Comparison of ENCODE assay signal across 14 cellular contexts in genomic region chr19:40502647-40503046, GRCh38. TPM values are rescaled to one million over a fixed set of nuclear protein-coding genes. Genes with fewer than 3 reads are reported as not detected.
DNase-seq lines count a peak whose midpoint lies in the region; ATAC-seq, FAIRE-seq and TF ChIP-seq lines count a peak whose summit lies in the region.
"Had no signal": no experiment of that assay in that cellular context is flagged by ENCODE, and none has a peak within 500 bp of the region (broad histone marks: within the 10 kb centered on the region; RNA-seq: fewer than 3 reads in every experiment).

No MANE protein-coding gene starts in this region.

- no peak for FAIRE-seq in H54 (lab: Jason Lieb, UNC)

- no peak overlapping the region for H3K27ac Mint-ChIP-seq in activated T-cell treated with anti-CD3 and anti-CD28 coated beads, Interleukin-2, amount 50 U/mL, for 72 hours
- H3K27ac Mint-ChIP-seq: activated T-helper 2 cell treated with anti-CD3 and anti-CD28 coated beads, Interferon-gamma antibody, Interleukin-2, Interleukin-4, amounts not matched to agents 10 μg/mL and 5 μg/mL and 100 μg/mL, durations not matched to agents 14 hours and 24 hours and 36 hours had no signal

- H3K36me3 Mint-ChIP-seq in activated T-cell treated with anti-CD3 and anti-CD28 coated beads, Interleukin-2, amount 50 U/mL, for 72 hours (ENCODE audit: insufficient read depth in 2 of 2) = no peaks in the 10 kb centered on the region

- DNase-seq in H54 (ENCODE audit: insufficient read length, low spot score) = peak; percentile 64
- DNase-seq in SK-N-DZ (ENCODE audit: low spot score) = peak; percentile 55
- DNase-seq in fibroblast of villous mesenchyme (ENCODE audit: low read depth) = no peak
- DNase-seq in activated T-cell treated with anti-CD3 and anti-CD28 coated beads, Interleukin-2, amount 50 U/mL, for 72 hours = no peak
- DNase-seq in NCI-H2171 treated with DMSO at 0.1 percent for 48 hours (lab: John Stamatoyannopoulos, UW) = no peak
- DNase-seq: activated CD4-positive, alpha-beta T cell treated with anti-CD3 and anti-CD28 coated beads for 48 hours; NCI-H774; stimulated activated naive CD4-positive, alpha-beta T cell had no signal

- TF ChIP-seq CTCF in 22Rv1 (IDR thresholded peaks at IDR 0.05) = 0 out of 2 replicates have a peak, but pooled peaks have one; percentile 8
- peak; percentile 12 for TF ChIP-seq CTCF in fibroblast of villous mesenchyme (IDR thresholded peaks at IDR 0.05; ENCODE audit: insufficient read depth, low read depth, low read length)

- TF ChIP-seq POLR2A in H54 (IDR thresholded peaks at IDR 0.05; ENCODE audit: low read depth, low read length) (no peak), GM18505 (IDR thresholded peaks at IDR 0.05; ENCODE audit: borderline replicate concordance, extremely low read depth, insufficient read depth, insufficient read length) (no peak)

- H3K4me1 Mint-ChIP-seq in activated T-cell treated with anti-CD3 and anti-CD28 coated beads, Interleukin-2, amount 50 U/mL, for 72 hours (ENCODE audit: low read depth) = no peaks in the 10 kb centered on the region

- H3K4me3 ChIP-seq in fibroblast of villous mesenchyme (ENCODE audit: low read depth, low read length) = no peak overlapping the region
- H3K4me3 ChIP-seq: esophagus muscularis mucosa had no signal

- H3K27me3 Mint-ChIP-seq in activated T-cell treated with anti-CD3 and anti-CD28 coated beads, Interleukin-2, amount 50 U/mL, for 72 hours (ENCODE audit: low read depth) = peaks cover 8% of the 10 kb centered on the region

- no peak overlapping the region for H3K4me3 Mint-ChIP-seq in activated T-cell treated with anti-CD3 and anti-CD28 coated beads, Interleukin-2, amount 50 U/mL, for 72 hours

- no peaks in the 10 kb centered on the region for H3K9me3 Mint-ChIP-seq in activated T-cell treated with anti-CD3 and anti-CD28 coated beads, Interleukin-2, amount 50 U/mL, for 72 hours
- H3K9me3 Mint-ChIP-seq: activated T-helper 2 cell treated with anti-CD3 and anti-CD28 coated beads, Interferon-gamma antibody, Interleukin-2, Interleukin-4, amounts not matched to agents 10 μg/mL and 5 μg/mL and 100 μg/mL, durations not matched to agents 14 hours and 24 hours and 36 hours had no signal

- H3K27ac ChIP-seq in 22Rv1 = no peak overlapping the region
- H3K27ac ChIP-seq: esophagus muscularis mucosa, HL-60 had no signal

- ATAC-seq in GM18505 (IDR thresholded peaks at IDR 0.05; ENCODE audit: unreplicated experiment) = no peak
- no peak for ATAC-seq in activated T-cell treated with anti-CD3 and anti-CD28 coated beads, Interleukin-2, amount 50 U/mL, for 72 hours (replicated peaks in 1 of 2)
- ATAC-seq in GM19463 (IDR thresholded peaks at IDR 0.05; ENCODE audit: unreplicated experiment) = no peak

RNA-seq across cellular contexts. Expression of gene SPTBN4, which starts 35.8 kb away (rescaled TPM):
- polyA plus RNA-seq in SK-N-DZ (2014; cell fraction: cytosol; rRNA removed) = 10.5 and 15.3 TPM in 2 replicates
- polyA plus RNA-seq in SK-N-DZ (2014; cell fraction: nucleus; rRNA removed) = 13.2 and 13.6 TPM in 2 replicates
- 0.32 and 1.3 TPM in 2 replicates for total RNA-seq in fibroblast of villous mesenchyme
- total RNA-seq in activated T-cell treated with anti-CD3 and anti-CD28 coated beads, Interleukin-2, amount 50 U/mL, for 72 hours = 1 to 10 TPM; 2.2 to 4.8 TPM

RNA-seq across cellular contexts. Expression of gene BLVRB, which starts 37.1 kb away (rescaled TPM):
- polyA plus RNA-seq in SK-N-DZ (2014; cell fraction: cytosol; rRNA removed) = 3.9 and 5.3 TPM in 2 replicates
- 0.85 and 1.4 TPM in 2 replicates for polyA plus RNA-seq in SK-N-DZ (2014; cell fraction: nucleus; rRNA removed)
- 33.7 and 64.7 TPM in 2 replicates for total RNA-seq in fibroblast of villous mesenchyme
- total RNA-seq in activated T-cell treated with anti-CD3 and anti-CD28 coated beads, Interleukin-2, amount 50 U/mL, for 72 hours = 10 to 100 TPM; 40.7 to 51.0 TPM

RNA-seq across cellular contexts. Expression of gene SERTAD3, which starts 58.5 kb away (rescaled TPM):
- polyA plus RNA-seq in SK-N-DZ (2014; cell fraction: cytosol; rRNA removed) = 8.1 and 11.7 TPM in 2 replicates
- polyA plus RNA-seq in SK-N-DZ (2014; cell fraction: nucleus; rRNA removed) = 6.2 and 7.0 TPM in 2 replicates
- total RNA-seq in fibroblast of villous mesenchyme = 38.0 and 49.2 TPM in 2 replicates
- 10 to 100 TPM; 12.6 to 16.3 TPM for total RNA-seq in activated T-cell treated with anti-CD3 and anti-CD28 coated beads, Interleukin-2, amount 50 U/mL, for 72 hours

Comparison
In these comparisons a context has a peak if more than half of its experiments do, and no peak if none do; other contexts are left out.
1. DNase-seq: peak in H54 (single experiment) and SK-N-DZ (single experiment); none in fibroblast of villous mesenchyme (single experiment), activated T-cell treated with anti-CD3 and anti-CD28 coated beads, Interleukin-2, amount 50 U/mL, for 72 hours (0 of 2) and NCI-H2171 treated with DMSO at 0.1 percent for 48 hours (single experiment).